37 cellular contexts compared by ENCODE assay signal in the genomic region with DNA sequence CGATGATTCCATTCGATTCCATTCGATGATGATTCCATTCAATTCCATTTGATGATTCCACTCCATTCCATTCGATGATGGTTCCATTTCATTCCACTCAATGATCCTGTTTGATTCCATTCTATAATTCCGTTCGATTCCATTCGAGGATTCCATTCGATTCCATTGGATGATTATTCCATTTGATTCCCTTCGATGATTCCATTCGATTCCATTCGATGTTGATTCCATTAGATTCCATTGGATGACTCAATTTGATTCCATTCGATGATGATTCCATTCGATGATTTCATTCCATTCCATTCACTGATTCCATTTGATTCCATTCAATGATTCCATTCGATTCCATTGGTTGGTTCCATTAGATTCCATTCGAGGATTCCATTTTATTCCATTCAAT.
"Had no signal": no experiment of that assay in that cellular context is flagged by ENCODE, and none has a peak within 500 bp of the region (broad histone marks: within the 10 kb centered on the region; RNA-seq: fewer than 3 reads in every experiment).

No MANE protein-coding gene starts in this region.

- H3K4me3 Mint-ChIP-seq: activated B cell treated with CpG ODN at 0.5 μM for 24 hours; activated CD4-positive, alpha-beta memory T cell treated with anti-CD3 and anti-CD28 coated beads for 36 hours; activated CD4-positive, alpha-beta T cell treated with anti-CD3 and anti-CD28 coated beads, Interleukin-2, amount 10 ng/mL, durations not matched to agents 24 days and 14 days; activated CD8-positive, alpha-beta T cell treated with anti-CD3 and anti-CD28 coated beads for 36 hours; activated naive CD4-positive, alpha-beta T cell treated with anti-CD3 and anti-CD28 coated beads for 36 hours; activated naive CD8-positive, alpha-beta T cell treated with anti-CD3 and anti-CD28 coated beads for 36 hours; activated T-cell treated with anti-CD3 and anti-CD28 coated beads, Interleukin-2, amount 50 U/mL, for 4 hours; activated T-cell treated with anti-CD3 and anti-CD28 coated beads, Interleukin-2, amount 50 U/mL, for 72 hours; activated T-helper 1 cell treated with anti-CD3 and anti-CD28 coated beads, Interleukin-12 subunit alpha, Interleukin-12 subunit beta, Interleukin-2, Interleukin-4 antibody, amounts not matched to agents 30 ng/mL and 10 ng/mL and 1 ng/mL, durations not matched to agents 14 hours and 24 hours and 36 hours; activated T-helper 17 cell treated with anti-CD3 and anti-CD28 coated beads, Interleukin-2, amount 50 U/mL, for 72 hours; T-helper 1 cell treated with Interleukin-12 subunit alpha and Interleukin-12 subunit beta and Interleukin-4 antibody, amounts not matched to agents 30 μg/mL and 1 μg/mL, for 36 hours; T-helper 2 cell treated with Interferon-gamma antibody and Interleukin-4, amounts not matched to agents 5 μg/mL and 100 μg/mL, for 36 hours had no signal

- H3K4me1 Mint-ChIP-seq: activated B cell treated with CpG ODN at 0.5 μM for 24 hours; activated CD4-positive, alpha-beta T cell treated with anti-CD3 and anti-CD28 coated beads, Interleukin-2, amount 10 ng/mL, durations not matched to agents 24 days and 14 days; activated naive CD8-positive, alpha-beta T cell treated with anti-CD3 and anti-CD28 coated beads for 36 hours; activated T-helper 17 cell treated with anti-CD3 and anti-CD28 coated beads, Interleukin-2, amount 50 U/mL, for 72 hours had no signal

- H3K27me3 Mint-ChIP-seq: activated B cell treated with CpG ODN at 0.5 μM for 24 hours; activated CD4-positive, alpha-beta memory T cell treated with anti-CD3 and anti-CD28 coated beads for 36 hours; activated CD4-positive, alpha-beta T cell treated with anti-CD3 and anti-CD28 coated beads, Interleukin-2, amount 10 ng/mL, durations not matched to agents 24 days and 14 days; activated CD8-positive, alpha-beta T cell treated with anti-CD3 and anti-CD28 coated beads for 36 hours; activated naive CD8-positive, alpha-beta T cell treated with anti-CD3 and anti-CD28 coated beads for 36 hours; activated T-helper 17 cell treated with anti-CD3 and anti-CD28 coated beads, Interleukin-2, amount 50 U/mL, for 72 hours had no signal

- H3K27ac Mint-ChIP-seq: activated B cell treated with CpG ODN at 0.5 μM for 24 hours; activated CD4-positive, alpha-beta memory T cell treated with anti-CD3 and anti-CD28 coated beads for 36 hours; activated CD4-positive, alpha-beta T cell treated with anti-CD3 and anti-CD28 coated beads, Interleukin-2, amount 10 ng/mL, durations not matched to agents 24 days and 14 days; activated CD8-positive, alpha-beta T cell treated with anti-CD3 and anti-CD28 coated beads for 36 hours; activated naive CD4-positive, alpha-beta T cell treated with anti-CD3 and anti-CD28 coated beads for 36 hours; activated naive CD4-positive, alpha-beta T cell treated with anti-CD3 and anti-CD28 coated beads, Interleukin-2, amount 50 U/mL, for 72 hours; activated naive CD8-positive, alpha-beta T cell treated with anti-CD3 and anti-CD28 coated beads for 36 hours; activated T-cell treated with anti-CD3 and anti-CD28 coated beads, Interleukin-2, amount 50 U/mL, for 72 hours; activated T-helper 1 cell treated with anti-CD3 and anti-CD28 coated beads, Interleukin-12 subunit alpha, Interleukin-12 subunit beta, Interleukin-2, Interleukin-4 antibody, amounts not matched to agents 30 ng/mL and 10 ng/mL and 1 ng/mL, durations not matched to agents 14 hours and 24 hours and 36 hours; activated T-helper 17 cell treated with anti-CD3 and anti-CD28 coated beads, Interleukin-2, amount 50 U/mL, for 72 hours; T-helper 1 cell treated with Interleukin-12 subunit alpha and Interleukin-12 subunit beta and Interleukin-4 antibody, amounts not matched to agents 30 μg/mL and 1 μg/mL, for 36 hours; T-helper 2 cell treated with Interferon-gamma antibody and Interleukin-4, amounts not matched to agents 5 μg/mL and 100 μg/mL, for 36 hours had no signal

- H3K4me3 ChIP-seq: adrenal gland, body of pancreas, breast epithelium had no signal

- DNase-seq: activated B cell treated with CpG ODN at 0.5 μM for 24 hours; activated CD4-positive, alpha-beta memory T cell treated with anti-CD3 and anti-CD28 coated beads for 36 hours; activated CD4-positive, alpha-beta T cell treated with anti-CD3 and anti-CD28 coated beads for 4 hours; activated CD4-positive, alpha-beta T cell treated with anti-CD3 and anti-CD28 coated beads, Interleukin-2, amount 10 ng/mL, durations not matched to agents 24 days and 14 days; activated CD4-positive, alpha-beta T cell treated with anti-CD3 and anti-CD28 coated beads, Interleukin-2, amount 50 U/mL, for 1 hour; activated CD4-positive, alpha-beta T cell treated with anti-CD3 and anti-CD28 coated beads, Interleukin-2, amount 50 U/mL, for 4 hours; activated CD4-positive, CD25-positive, alpha-beta regulatory T cell treated with anti-CD3 and anti-CD28 coated beads, Interleukin-2, amount 50 U/mL, for 72 hours; activated CD8-positive, alpha-beta memory T cell treated with anti-CD3 and anti-CD28 coated beads, Interleukin-2, amount 50 U/mL, for 4 hours; activated CD8-positive, alpha-beta T cell treated with anti-CD3 and anti-CD28 coated beads for 36 hours; activated effector memory CD4-positive, alpha-beta T cell treated with anti-CD3 and anti-CD28 coated beads, Interleukin-2, amount 50 U/mL, for 16 hours; activated gamma-delta T cell treated with Interleukin-2 at 50 U/mL for 16 hours; activated naive CD4-positive, alpha-beta T cell; activated naive CD4-positive, alpha-beta T cell treated with anti-CD3 and anti-CD28 coated beads for 36 hours; activated naive CD4-positive, alpha-beta T cell treated with anti-CD3 and anti-CD28 coated beads, Interleukin-2, amount 50 U/mL, for 16 hours; activated naive CD8-positive, alpha-beta T cell treated with anti-CD3 and anti-CD28 coated beads for 36 hours; activated T-cell treated with anti-CD3 and anti-CD28 coated beads for 4 hours; activated T-cell treated with anti-CD3 and anti-CD28 coated beads, Interleukin-2, amount 50 U/mL, for 1 hour; activated T-cell treated with anti-CD3 and anti-CD28 coated beads, Interleukin-2, amount 50 U/mL, for 4 hours; activated T-cell treated with anti-CD3 and anti-CD28 coated beads, Interleukin-2, amount 50 U/mL, for 72 hours; adrenal gland; amniotic stem cell; aorta; body of pancreas; brain microvascular endothelial cell; central memory CD4-positive, alpha-beta T cell; T-helper 1 cell; T-helper 2 cell; T-helper 9 cell had no signal

- ATAC-seq: activated CD8-positive, alpha-beta T cell treated with anti-CD3 and anti-CD28 coated beads for 36 hours; activated naive CD4-positive, alpha-beta T cell treated with anti-CD3 and anti-CD28 coated beads, Interleukin-2, amount 50 U/mL, for 72 hours; activated T-cell treated with anti-CD3 and anti-CD28 coated beads, Interleukin-2, amount 50 U/mL, for 4 hours; activated T-cell treated with anti-CD3 and anti-CD28 coated beads, Interleukin-2, amount 50 U/mL, for 72 hours; activated T-helper 17 cell treated with anti-CD3 and anti-CD28 coated beads, Interleukin-2, amount 50 U/mL, for 72 hours; body of pancreas had no signal

- H3K27me3 ChIP-seq: adrenal gland, body of pancreas, brain microvascular endothelial cell, breast epithelium had no signal

- H3K36me3 ChIP-seq: adrenal gland, brain microvascular endothelial cell, breast epithelium had no signal

- H3K27ac ChIP-seq: adrenal gland, body of pancreas, brain microvascular endothelial cell, breast epithelium, VCaP had no signal

- FAIRE-seq: astrocyte, TTC549 had no signal

- H3K4me1 ChIP-seq: adrenal gland, body of pancreas, breast epithelium had no signal
